In genomic region chr11:121575250-121575962, GRCh38 we compare ENCODE assay signal across 8 cellular contexts.
DNase-seq lines count a peak whose midpoint lies in the region; ATAC-seq, FAIRE-seq and TF ChIP-seq lines count a peak whose summit lies in the region.

No MANE protein-coding gene starts in this region.

- H3K9me3 Mint-ChIP-seq in naive B cell, result peaks cover 5 to 8% (median 6%) of the 10 kb centered on the region in 7 donors

- no peaks in the 10 kb centered on the region for H3K27me3 ChIP-seq in body of pancreas
- no peaks in the 10 kb centered on the region for H3K27me3 ChIP-seq in SK-N-SH (ENCODE audit: insufficient read depth)

- H2AFZ ChIP-seq in SK-N-SH (ENCODE audit: low read depth), result no peak overlapping the region

- peak; percentile 75 for DNase-seq in SKM-1 treated with dmso at 0.1 percent for 144 hours (lab: John Stamatoyannopoulos, UW; ENCODE audit: unreplicated experiment)
- DNase-seq in SKM-1 (lab: John Stamatoyannopoulos, UW; ENCODE audit: unreplicated experiment), result no peak
- DNase-seq in body of pancreas, result peak; percentile 22 to 80 (median 34)
- DNase-seq in naive B cell, result no peak
- DNase-seq in RCC 7860 (ENCODE audit: low spot score), result no peak
- DNase-seq in SK-N-SH, result no peak
- no peak for DNase-seq in NCI-H446 treated with DMSO at 0.1 percent for 48 hours (lab: John Stamatoyannopoulos, UW)

- CTCF ChIA-PET in SK-N-SH (lab: Yijun Ruan, JAX), result interaction anchor here (0.9 to 3.1 kb wide), 4 partner anchors 16 to 380 kb away, joined by 3 to 22 read pairs (median 10); partner anchors contain the start of gene SORL1

- peaks cover 10 to 35% (median 27%) of the 10 kb centered on the region in 3 donors for H3K4me1 Mint-ChIP-seq in naive B cell

- ATAC-seq in HG03139 (IDR thresholded peaks at IDR 0.05; ENCODE audit: unreplicated experiment), result peak; percentile 48
- peak; percentile 65 for ATAC-seq in body of pancreas
- peak; percentile 39 to 64 for ATAC-seq in naive B cell (ENCODE audit: low read depth in 2 of 2)

- H3K9me2 ChIP-seq in SK-N-SH, result no peaks in the 10 kb centered on the region

- no peak for FAIRE-seq in RCC 7860 (lab: Jason Lieb, UNC)

- peak overlapping the region in 2 of 8 donors; percentile 6 to 27 for H3K4me3 Mint-ChIP-seq in naive B cell

- POLR2A ChIA-PET in SK-N-SH (lab: Yijun Ruan, JAX), result no interaction called here

- H3K9me3 ChIP-seq in body of pancreas (no peaks in the 10 kb centered on the region), SK-N-SH (no peaks in the 10 kb centered on the region; the same call in 1 of the 2 replicates)

- WGBS in body of pancreas, 2 donors, result 36 to 55% methylated on average over 10 of the region's 10 CpGs
- WGBS in SK-N-SH (ENCODE audit: low lambda C conversion rate), result 75% methylated on average over 10 of the region's 10 CpGs

- peak in 1 of 3 donors; percentile 21 for TF ChIP-seq POLR2A in body of pancreas (IDR thresholded peaks at IDR 0.05)

- no peak for TF ChIP-seq EP300 in SK-N-SH (IDR thresholded peaks at IDR 0.05; ENCODE audit: borderline replicate concordance in 1 of 2, low read depth in 1 of 2, low read length in 1 of 2)

- H3F3A ChIP-seq in SK-N-SH (replicated peaks; ENCODE audit: insufficient read depth), result no peaks in the 10 kb centered on the region

- no peak overlapping the region for H3K4me3 ChIP-seq in body of pancreas
- no peak overlapping the region for H3K4me3 ChIP-seq in SK-N-SH (ENCODE audit: low read depth in 2 of 2, low read length in 1 of 2)

- H3K27ac ChIP-seq in body of pancreas, result peak overlapping the region in 1 of 4 donors; percentile 57
- no peak overlapping the region for H3K27ac ChIP-seq in SK-N-SH (ENCODE audit: low read depth in 2 of 2, low read length in 1 of 2)

- peaks cover 61 to 75% of the 10 kb centered on the region in 2 donors for H3K36me3 Mint-ChIP-seq in naive B cell

- TF ChIP-seq CTCF in body of pancreas (IDR thresholded peaks at IDR 0.05) (no peak), SK-N-SH (IDR thresholded peaks at IDR 0.05) (no peak)

- H3K79me2 ChIP-seq in SK-N-SH (ENCODE audit: insufficient read depth), result no peaks in the 10 kb centered on the region

- H3K27me3 Mint-ChIP-seq in naive B cell, result peaks cover 0 to 17% (median 0%) of the 10 kb centered on the region in 3 donors

- H3K4me1 ChIP-seq in body of pancreas (no peaks in the 10 kb centered on the region), SK-N-SH (ENCODE audit: control insufficient read depth in 1 of 2, insufficient read depth in 2 of 2, low read depth in 1 of 2, low read length in 1 of 2) (peaks cover 0 to 8% of the 10 kb centered on the region in 2 experiments; a peak in 1 of 4 replicates)

- no peak overlapping the region for H3K9ac ChIP-seq in SK-N-SH

- H3K36me3 ChIP-seq in body of pancreas (replicated peaks in 1 of 2; ENCODE audit: insufficient read depth in 1 of 2, low read depth in 2 of 2) (peaks cover 0 to 2% of the 10 kb centered on the region in 2 donors), SK-N-SH (replicated peaks in 1 of 2; ENCODE audit: control insufficient read depth in 1 of 2, insufficient read depth in 2 of 2, low read length in 1 of 2) (peaks cover 0 to 3% of the 10 kb centered on the region in 2 experiments)

- peak overlapping the region in 4 of 6 donors; percentile 42 to 88 (median 72) for H3K27ac Mint-ChIP-seq in naive B cell

- no peak for TF ChIP-seq RAD21 in SK-N-SH (IDR thresholded peaks at IDR 0.05; ENCODE audit: low read length)

- H4K20me1 ChIP-seq in SK-N-SH (ENCODE audit: insufficient read depth), result no peaks in the 10 kb centered on the region

- intact Hi-C loops in body of pancreas (cut with DNase I), result no loop called here

- no peak overlapping the region for H3K4me2 ChIP-seq in SK-N-SH

TF ChIP-seq in SK-N-SH, 30 proteins besides CTCF, POLR2A, EP300 and RAD21:
- TF ChIP-seq SMC3 (IDR thresholded peaks at IDR 0.05; ENCODE audit: low read depth, low read length) (no peak), YY1 (IDR thresholded peaks at IDR 0.05; ENCODE audit: low read depth) (no peak), TAF1 (IDR thresholded peaks at IDR 0.05; ENCODE audit: borderline replicate concordance, low read depth, low read length) (no peak), GABPA (IDR thresholded peaks at IDR 0.05; ENCODE audit: low read depth) (no peak), SIN3A (IDR thresholded peaks at IDR 0.05; ENCODE audit: borderline replicate concordance, low read depth, low read length) (no peak), RCOR1 (IDR thresholded peaks at IDR 0.05; ENCODE audit: low read length) (no peak), MEF2A (IDR thresholded peaks at IDR 0.05; ENCODE audit: borderline replicate concordance, low read depth) (no peak)
- TF ChIP-seq, protein P1, sequence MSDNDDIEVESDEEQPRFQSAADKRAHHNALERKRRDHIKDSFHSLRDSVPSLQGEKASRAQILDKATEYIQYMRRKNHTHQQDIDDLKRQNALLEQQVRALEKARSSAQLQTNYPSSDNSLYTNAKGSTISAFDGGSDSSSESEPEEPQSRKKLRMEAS (IDR thresholded peaks at IDR 0.05; ENCODE audit: low read depth), result no peak
- TF ChIP-seq, protein P2, sequence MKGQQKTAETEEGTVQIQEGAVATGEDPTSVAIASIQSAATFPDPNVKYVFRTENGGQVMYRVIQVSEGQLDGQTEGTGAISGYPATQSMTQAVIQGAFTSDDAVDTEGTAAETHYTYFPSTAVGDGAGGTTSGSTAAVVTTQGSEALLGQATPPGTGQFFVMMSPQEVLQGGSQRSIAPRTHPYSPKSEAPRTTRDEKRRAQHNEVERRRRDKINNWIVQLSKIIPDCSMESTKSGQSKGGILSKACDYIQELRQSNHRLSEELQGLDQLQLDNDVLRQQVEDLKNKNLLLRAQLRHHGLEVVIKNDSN (IDR thresholded peaks at IDR 0.05; ENCODE audit: borderline replicate concordance, low read depth), result no peak

Comparison
In these comparisons a context has a peak if more than half of its experiments do, and no peak if none do; other contexts are left out.
1. DNase-seq: peak in SKM-1 treated with dmso at 0.1 percent for 144 hours (single experiment) and body of pancreas (4 of 4); none in SKM-1 (single experiment), naive B cell (single experiment), RCC 7860 (single experiment), SK-N-SH (single experiment) and NCI-H446 treated with DMSO at 0.1 percent for 48 hours (single experiment).
2. Peak in every context shown above with its lines, with median percentiles within 50 percentile points of each other: ATAC-seq.